ENCODE assay signal across 26 cellular contexts in the genomic region with DNA sequence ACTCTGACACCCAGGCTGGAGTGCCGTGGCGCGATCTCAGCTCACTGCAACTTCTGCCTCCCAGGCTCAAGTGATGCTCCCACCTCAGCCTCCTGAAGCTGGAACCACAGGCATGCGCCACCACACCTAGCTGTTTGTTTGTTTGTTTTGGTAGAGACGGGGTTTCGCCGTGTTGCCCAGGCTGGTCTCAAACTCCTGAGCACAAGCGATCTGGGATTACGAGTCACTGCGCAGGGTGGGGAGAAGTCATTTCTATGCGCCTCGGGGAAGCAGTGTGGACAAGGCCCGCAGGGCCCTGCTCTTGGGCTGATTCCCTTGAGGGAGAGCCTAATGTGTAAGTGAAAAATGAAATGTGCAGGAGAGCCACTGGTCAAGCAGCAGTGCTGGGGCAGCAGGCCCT. TPM values are rescaled to one million over a fixed set of nuclear protein-coding genes. Genes with fewer than 3 reads are reported as not detected.
"Had no signal": no experiment of that assay in that cellular context is flagged by ENCODE, and none has a peak within 500 bp of the region (broad histone marks: within the 10 kb centered on the region; RNA-seq: fewer than 3 reads in every experiment).

No MANE protein-coding gene starts in this region.

- FAIRE-seq: islet of Langerhans, kidney had no signal

- H3K27me3 ChIP-seq: suprapubic skin, vagina had no signal

- H3K36me3 Mint-ChIP-seq: immature natural killer cell; naive B cell; natural killer cell treated with Interleukin-12 subunit alpha and Interleukin-12 subunit beta and Interleukin-15 and Interleukin-18, amount 100 ng/mL, for 72 hours; stimulated activated effector memory CD8-positive, alpha-beta T cell treated with anti-CD3 and anti-CD28 coated beads, Interleukin-12 subunit alpha, Interleukin-12 subunit beta, amount 100 ng/mL, for 72 hours; type B pancreatic cell had no signal

- H3K4me1 ChIP-seq: lower lobe of right lung had no signal

- H3K4me3 Mint-ChIP-seq: immature natural killer cell; natural killer cell treated with Interleukin-12 subunit alpha and Interleukin-12 subunit beta and Interleukin-15 and Interleukin-18, amount 100 ng/mL, for 72 hours; stimulated activated effector memory CD8-positive, alpha-beta T cell treated with anti-CD3 and anti-CD28 coated beads, Interleukin-12 subunit alpha, Interleukin-12 subunit beta, amount 100 ng/mL, for 72 hours; stimulated activated naive CD8-positive, alpha-beta T cell treated with anti-CD3 and anti-CD28 coated beads, Interleukin-15, Interleukin-2, amounts not matched to agents 100 ng/mL and 50 ng/mL, for 24 hours; type B pancreatic cell had no signal

- DNase-seq: hypothalamus; immature natural killer cell; kidney; left colon; left lung; lower lobe of right lung; mesenchymal stem cell; naive B cell; nucleus accumbens; right cardiac atrium; stimulated activated CD4-positive, alpha-beta T cell treated with anti-CD3 and anti-CD28 coated beads, Interleukin-4, amount 100 ng/mL, for 24 hours; stimulated activated naive CD4-positive, alpha-beta T cell had no signal

- H3K9ac ChIP-seq: parathyroid adenoma had no signal

- H3K9me3 ChIP-seq: left lung, lower lobe of right lung, suprapubic skin, thoracic aorta, tibial artery, vagina had no signal

- H3K4me3 ChIP-seq: left lung, lower lobe of right lung, skin epidermis, suprapubic skin, thoracic aorta, tibial artery, vagina had no signal

- H3K27ac ChIP-seq: left lung, lower lobe of right lung, parathyroid adenoma, skin epidermis, suprapubic skin, thoracic aorta, tibial artery, vagina had no signal

- H3K9me3 Mint-ChIP-seq: natural killer cell treated with Interleukin-12 subunit alpha and Interleukin-12 subunit beta and Interleukin-15 and Interleukin-18, amount 100 ng/mL, for 72 hours; stimulated activated effector memory CD8-positive, alpha-beta T cell treated with anti-CD3 and anti-CD28 coated beads, Interleukin-12 subunit alpha, Interleukin-12 subunit beta, amount 100 ng/mL, for 72 hours; stimulated activated naive CD8-positive, alpha-beta T cell treated with anti-CD3 and anti-CD28 coated beads, Interleukin-15, Interleukin-2, amounts not matched to agents 100 ng/mL and 50 ng/mL, for 24 hours; type B pancreatic cell had no signal

- H3K4me1 Mint-ChIP-seq: immature natural killer cell; naive B cell; stimulated activated effector memory CD8-positive, alpha-beta T cell treated with anti-CD3 and anti-CD28 coated beads, Interleukin-12 subunit alpha, Interleukin-12 subunit beta, amount 100 ng/mL, for 72 hours had no signal

- H3K36me3 ChIP-seq: left lung, lower lobe of right lung, suprapubic skin, thoracic aorta, tibial artery, vagina had no signal

- H3K79me2 ChIP-seq: parathyroid adenoma had no signal

- H3K27ac Mint-ChIP-seq: immature natural killer cell; naive B cell; natural killer cell treated with Interleukin-12 subunit alpha and Interleukin-12 subunit beta and Interleukin-15 and Interleukin-18, amount 100 ng/mL, for 72 hours; progenitor cell of endocrine pancreas; stimulated activated effector memory CD8-positive, alpha-beta T cell treated with anti-CD3 and anti-CD28 coated beads, Interleukin-12 subunit alpha, Interleukin-12 subunit beta, amount 100 ng/mL, for 72 hours; stimulated activated naive CD8-positive, alpha-beta T cell treated with anti-CD3 and anti-CD28 coated beads, Interleukin-15, Interleukin-2, amounts not matched to agents 100 ng/mL and 50 ng/mL, for 24 hours; type B pancreatic cell had no signal

- H2AFZ ChIP-seq: parathyroid adenoma had no signal

- ATAC-seq: left colon; left lung; lower lobe of right lung; natural killer cell treated with Interleukin-12 subunit alpha and Interleukin-12 subunit beta and Interleukin-15 and Interleukin-18, amount 100 ng/mL, for 72 hours; right cardiac atrium; sciatic nerve; stimulated activated effector memory CD8-positive, alpha-beta T cell treated with anti-CD3 and anti-CD28 coated beads, Interleukin-12 subunit alpha, Interleukin-12 subunit beta, amount 100 ng/mL, for 72 hours had no signal

RNA-seq across cellular contexts. Expression of gene SEPTIN5, which starts 19.6 kb away (rescaled TPM):
- total RNA-seq: natural killer cell treated with Interleukin-12 subunit alpha and Interleukin-12 subunit beta and Interleukin-15 and Interleukin-18, amount 100 ng/mL, for 72 hours had no signal

RNA-seq across cellular contexts. Expression of gene GP1BB, which starts 28.6 kb away (rescaled TPM):
- total RNA-seq: natural killer cell treated with Interleukin-12 subunit alpha and Interleukin-12 subunit beta and Interleukin-15 and Interleukin-18, amount 100 ng/mL, for 72 hours; renal cortical epithelial cell had no signal
